ENCODE assay signal across 1 cellular context in the genomic region with DNA sequence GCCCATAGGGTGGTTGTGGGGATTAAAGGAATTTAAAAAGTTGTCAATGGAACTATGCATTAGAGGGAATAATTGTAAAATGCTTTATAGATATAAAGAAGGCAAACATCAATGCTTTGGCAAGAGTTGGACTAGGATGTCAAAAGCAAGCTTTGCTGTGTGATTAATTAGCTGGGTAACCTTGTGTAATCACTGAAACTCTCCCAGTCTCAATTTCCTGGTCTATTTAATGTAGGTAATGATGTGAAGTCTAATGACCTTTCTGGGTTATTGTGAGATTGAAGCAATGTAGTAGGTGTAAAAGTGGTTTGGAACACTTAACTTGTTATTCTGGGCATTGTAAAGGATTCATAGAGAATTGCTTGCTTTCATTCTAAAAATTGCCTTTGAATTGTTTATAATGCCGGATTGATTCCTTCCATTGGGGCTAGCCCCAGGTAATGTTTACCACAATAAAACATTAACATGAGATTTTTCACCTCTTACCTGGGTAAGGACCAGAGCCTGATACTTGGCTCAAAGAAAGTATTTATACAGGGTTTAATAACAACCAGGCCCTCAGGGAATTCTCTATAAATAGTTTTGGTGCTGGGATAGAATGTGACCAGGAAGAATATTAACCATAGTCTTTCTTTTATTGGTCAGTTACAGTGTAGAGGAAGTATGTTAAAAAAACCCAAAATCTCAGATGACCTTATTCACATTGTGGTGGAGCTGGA.
TF ChIP-seq lines count a peak whose summit lies in the region.

No MANE protein-coding gene starts in this region.

TF ChIP-seq in GM12878, 131 proteins besides CTCF, POLR2A, EP300 and RAD21:
- TF ChIP-seq ETV6 (conservative IDR thresholded peaks at IDR 0.05 in 1 of 2, IDR thresholded peaks at IDR 0.05 in 1 of 2; ENCODE audit: borderline replicate concordance in 1 of 2, low read depth in 1 of 2) (no peak), NKRF (conservative IDR thresholded peaks at IDR 0.05) (no peak), ZNF592 (IDR thresholded peaks at IDR 0.05) (no peak), GATAD2B (conservative IDR thresholded peaks at IDR 0.05; ENCODE audit: low read depth) (no peak), IKZF2 (IDR thresholded peaks at IDR 0.05) (no peak), TARDBP (IDR thresholded peaks at IDR 0.05; ENCODE audit: borderline replicate concordance) (no peak), SP1 (IDR thresholded peaks at IDR 0.05; ENCODE audit: low read depth, low read length) (no peak), STAT1 (conservative IDR thresholded peaks at IDR 0.05) (no peak), STAT3 (IDR thresholded peaks at IDR 0.05; ENCODE audit: low read depth, low read length) (no peak), BACH1 (IDR thresholded peaks at IDR 0.05; ENCODE audit: borderline replicate concordance) (no peak)
TF ChIP-seq in GM12878: peak in this region for 0.
